Comparison of ENCODE assay signal across 7 cellular contexts in the genomic region with DNA sequence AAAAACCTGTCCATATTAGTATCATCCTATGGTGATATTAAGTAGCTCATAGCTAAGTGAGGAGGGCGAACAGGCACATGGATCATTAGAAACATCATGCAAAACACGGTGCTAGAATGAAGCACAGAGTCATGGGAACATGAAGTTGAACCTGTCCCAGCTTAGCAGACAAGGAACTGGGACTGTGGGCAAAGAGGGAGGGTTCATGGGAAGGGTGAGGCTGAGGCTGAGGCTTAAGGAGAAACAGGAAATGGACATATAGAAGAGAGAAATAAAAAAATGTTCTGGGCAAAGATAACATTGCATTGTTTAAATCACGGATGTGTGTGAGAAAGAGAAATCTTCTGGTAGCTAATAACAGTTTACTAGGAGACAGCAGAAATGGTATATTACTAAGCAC.
"Had no signal": no experiment of that assay in that cellular context is flagged by ENCODE, and none has a peak within 500 bp of the region (broad histone marks: within the 10 kb centered on the region; RNA-seq: fewer than 3 reads in every experiment).

No MANE protein-coding gene starts in this region.

- H3K27ac Mint-ChIP-seq: GM23338, H9 had no signal

- H3K4me1 Mint-ChIP-seq: GM23338, H9 had no signal

- ATAC-seq: GM23338, K562 had no signal

- H3K9me3 Mint-ChIP-seq: H9 had no signal

- H3K4me3 Mint-ChIP-seq: GM23338, H9 had no signal

- H3K27ac ChIP-seq: HL-60 had no signal

- DNase-seq: H9, HCEC 1CT, IMR-90, KG1 had no signal

- H3K4me3 ChIP-seq: GM23338, K562 had no signal
